ENCODE assay signal across 10 cellular contexts in the genomic region with DNA sequence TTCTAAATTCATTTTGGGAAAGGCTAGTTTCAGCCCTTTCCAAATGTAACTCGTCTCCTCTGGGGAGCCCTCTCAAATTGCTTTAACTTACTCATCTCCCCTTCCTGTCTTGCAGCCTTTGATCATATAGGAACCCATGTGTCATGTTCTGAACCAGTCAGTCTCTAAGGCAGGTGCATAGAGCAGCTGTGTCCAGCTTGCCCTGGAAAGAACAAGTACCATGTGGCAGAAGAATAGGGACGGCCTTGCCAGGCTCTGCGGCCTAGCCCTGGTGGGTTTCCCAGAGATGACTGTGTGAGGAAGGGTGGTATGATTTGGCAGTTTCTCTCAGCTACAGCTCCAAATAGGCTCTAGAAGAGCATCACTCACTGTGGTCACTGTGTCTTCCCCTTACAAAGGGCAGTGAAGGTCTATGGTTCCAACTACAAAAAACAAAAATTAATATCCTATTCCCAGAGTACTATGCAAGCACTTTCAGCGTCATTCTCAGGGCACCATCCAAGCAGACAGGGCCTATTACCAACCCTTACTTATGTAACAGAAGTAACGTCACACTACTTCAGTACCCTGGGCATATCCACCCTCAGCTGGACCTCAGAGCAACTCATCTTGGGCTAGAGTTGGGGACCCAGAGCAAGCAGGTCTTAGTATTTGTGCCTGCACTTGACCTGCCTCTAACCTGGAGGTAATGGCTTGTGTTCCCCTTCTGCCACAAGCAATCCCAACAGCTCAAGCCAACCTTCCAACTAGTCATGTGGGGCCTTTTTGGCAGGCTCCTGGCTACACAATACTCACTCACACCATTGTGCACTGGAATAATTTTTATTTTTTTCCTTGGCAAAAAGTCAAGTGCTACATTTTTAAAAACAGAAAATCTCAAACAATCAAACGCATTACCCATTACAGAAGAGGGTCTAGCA. TPM values are rescaled to one million over a fixed set of nuclear protein-coding genes. Genes with fewer than 3 reads are reported as not detected.
DNase-seq lines count a peak whose midpoint lies in the region; ATAC-seq and TF ChIP-seq lines count a peak whose summit lies in the region.
"Had no signal": no experiment of that assay in that cellular context is flagged by ENCODE, and none has a peak within 500 bp of the region (broad histone marks: within the 10 kb centered on the region; RNA-seq: fewer than 3 reads in every experiment).

No MANE protein-coding gene starts in this region.

- no peaks in the 10 kb centered on the region for H3K9me3 ChIP-seq in PC-9 (ENCODE audit: insufficient read depth, low read depth)

- DNase-seq in activated CD4-positive, CD25-positive, alpha-beta regulatory T cell treated with anti-CD3 and anti-CD28 coated beads, Interleukin-2, amount 50 U/mL, for 72 hours: no peak
- DNase-seq in caudate nucleus (lab: John Stamatoyannopoulos, UW): peak in 23 of 61 donors; percentile 1 to 41 (median 15)
- peak; percentile 62 for DNase-seq in medulla oblongata (ENCODE audit: extremely low spot score)
- DNase-seq in substantia nigra (lab: John Stamatoyannopoulos, UW): peak in 24 of 49 donors; percentile 4 to 40 (median 16)
- no peak for DNase-seq in PC-9
- no peak for DNase-seq in retina
- no peak for DNase-seq in NOMO-1 treated with dmso at 0.1 percent for 144 hours (lab: John Stamatoyannopoulos, UW; ENCODE audit: unreplicated experiment)
- DNase-seq: DMS 273 treated with DMSO at 0.1 percent for 48 hours, NCI-H526 had no signal

- intact Hi-C loops in PC-9 (cut with micrococcal nuclease; ENCODE audit: unreplicated experiment): no loop called here

- H3K79me2 ChIP-seq in PC-9 (ENCODE audit: low read depth): no peaks in the 10 kb centered on the region

- CTCF ChIA-PET in PC-9 (lab: Charles Lee): interaction anchor here (0.6 kb wide), 2 partner anchors 62 to 76 kb away, joined by 3 read pairs; no protein-coding TSS in a partner anchor

- no peaks in the 10 kb centered on the region for H3K4me1 ChIP-seq in PC-9 (replicated peaks; ENCODE audit: insufficient read depth)

- no peaks in the 10 kb centered on the region for H3K36me3 ChIP-seq in PC-9 (ENCODE audit: low read depth)

- no peaks in the 10 kb centered on the region for H3F3A ChIP-seq in PC-9 (ENCODE audit: insufficient read depth, low read depth)

- no peak for TF ChIP-seq CTCF in PC-9 (conservative IDR thresholded peaks at IDR 0.05)

- peak overlapping the region; percentile 98 for H3K27ac ChIP-seq in caudate nucleus (ENCODE audit: low read depth, low read length)
- H3K27ac ChIP-seq in substantia nigra (ENCODE audit: low read depth, low read length, poor library complexity, severe bottlenecking): peak overlapping the region; percentile 46
- H3K27ac ChIP-seq in PC-9: no peak overlapping the region

- H3K9me2 ChIP-seq in PC-9 (ENCODE audit: insufficient read depth): no peaks in the 10 kb centered on the region

- ATAC-seq in activated CD4-positive, CD25-positive, alpha-beta regulatory T cell treated with anti-CD3 and anti-CD28 coated beads, Interleukin-2, amount 50 U/mL, for 24 hours: peak; percentile 71 to 75

- no peak overlapping the region for H2AFZ ChIP-seq in PC-9

- no peaks in the 10 kb centered on the region for H3K27me3 ChIP-seq in PC-9 (ENCODE audit: insufficient read depth, low read depth)

- no peak overlapping the region for H3K4me3 ChIP-seq in PC-9

- H4K20me1 ChIP-seq in PC-9 (ENCODE audit: insufficient read depth): no peaks in the 10 kb centered on the region

- BruUV-seq in PC-9 (replicated peaks; lab: Mats Ljungman, UMichigan): no TSS peak

- POLR2A ChIA-PET in PC-9 (lab: Charles Lee; ENCODE audit: unreplicated experiment): no interaction called here

- H3K4me2 ChIP-seq in PC-9: no peak overlapping the region

RNA-seq across cellular contexts. Expression of a gene that starts 37.2 kb away (rescaled TPM):
- 21.2 and 27.6 TPM in 2 replicates for total RNA-seq in PC-9 (2021)

RNA-seq across cellular contexts. Expression of a gene that starts 40.7 kb away (rescaled TPM):
- 18.1 and 23.4 TPM in 2 replicates for total RNA-seq in PC-9 (2021)
